In the genomic region with DNA sequence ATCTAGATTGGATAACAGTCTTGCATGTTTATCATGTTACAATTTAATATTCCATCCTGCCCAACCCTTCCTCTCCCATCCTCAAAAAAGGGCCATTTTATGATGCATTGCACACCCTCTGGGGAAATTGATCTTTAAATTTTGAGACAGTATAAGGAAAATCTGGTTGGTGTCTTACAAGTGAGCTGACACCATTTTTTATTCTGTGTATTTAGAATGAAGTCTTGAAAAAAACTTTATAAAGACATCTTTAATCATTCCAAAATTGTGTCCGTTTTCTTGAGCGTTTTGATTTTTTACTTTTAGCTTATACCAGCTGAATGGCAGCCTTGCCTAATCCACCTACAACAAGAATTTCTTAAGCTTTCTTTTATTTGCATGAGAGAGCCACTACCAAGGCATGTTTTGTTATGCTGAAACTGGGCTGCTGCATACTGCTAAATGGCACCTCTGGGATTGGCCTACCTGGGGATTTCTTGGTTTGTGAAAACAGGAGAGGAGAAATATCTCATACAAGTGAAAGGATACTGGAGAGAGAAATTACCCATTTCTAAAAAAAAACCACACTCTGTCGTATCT, we compare ENCODE assay signal across 8 cellular contexts. TPM values are rescaled to one million over a fixed set of nuclear protein-coding genes. Genes with fewer than 3 reads are reported as not detected.
DNase-seq lines count a peak whose midpoint lies in the region; ATAC-seq lines count a peak whose summit lies in the region.

No MANE protein-coding gene starts in this region.

- peak overlapping the region; percentile 83 to 96 (median 95) for H3K4me3 ChIP-seq in subcutaneous abdominal adipose tissue (ENCODE audit: low read depth in 1 of 5, low read length in 5 of 5)

- no peaks in the 10 kb centered on the region for H3K9me3 ChIP-seq in subcutaneous abdominal adipose tissue (ENCODE audit: control insufficient read depth in 5 of 5, low read length in 5 of 5)

- peak; percentile 60 for DNase-seq in activated naive CD4-positive, alpha-beta T cell treated with anti-CD3 and anti-CD28 coated beads for 36 hours
- DNase-seq in activated naive CD4-positive, alpha-beta T cell treated with anti-CD3 and anti-CD28 coated beads, Interleukin-2, amount 50 U/mL, for 16 hours = no peak
- DNase-seq in activated CD8-positive, alpha-beta memory T cell treated with anti-CD3 and anti-CD28 coated beads, Interleukin-2, amount 50 U/mL, for 48 hours = peak; percentile 70
- DNase-seq in iPS DF 19.7 (ENCODE audit: low read depth, low spot score) (peak; percentile 75), amniotic stem cell (lab: John Stamatoyannopoulos, UW) (no peak)

- peaks cover 8% of the 10 kb centered on the region for H3K27me3 Mint-ChIP-seq in activated naive CD4-positive, alpha-beta T cell treated with anti-CD3 and anti-CD28 coated beads for 36 hours (ENCODE audit: low read depth)

- H3K9ac ChIP-seq in subcutaneous abdominal adipose tissue (ENCODE audit: low read length in 5 of 5) = peak overlapping the region; percentile 63 to 100 (median 99)

- H3K4me3 Mint-ChIP-seq in activated naive CD4-positive, alpha-beta T cell treated with anti-CD3 and anti-CD28 coated beads for 36 hours = peak overlapping the region; percentile 100

- H3K27me3 ChIP-seq in subcutaneous abdominal adipose tissue (ENCODE audit: control insufficient read depth in 5 of 5, insufficient read depth in 4 of 5, low read length in 5 of 5) = no peaks in the 10 kb centered on the region

- peaks cover 0 to 19% (median 16%) of the 10 kb centered on the region in 5 donors for H3K36me3 ChIP-seq in subcutaneous abdominal adipose tissue (ENCODE audit: control insufficient read depth in 5 of 5, insufficient read depth in 5 of 5, low read length in 5 of 5)

- peaks cover 2 to 29% (median 25%) of the 10 kb centered on the region in 5 donors for H3K4me1 ChIP-seq in subcutaneous abdominal adipose tissue (ENCODE audit: control insufficient read depth in 5 of 5, insufficient read depth in 5 of 5, low read length in 5 of 5)

- H3K36me3 Mint-ChIP-seq in activated naive CD4-positive, alpha-beta T cell treated with anti-CD3 and anti-CD28 coated beads for 36 hours (ENCODE audit: low read depth) = peaks cover 67% of the 10 kb centered on the region

- intact Hi-C loops in activated naive CD4-positive, alpha-beta T cell treated with anti-CD3 and anti-CD28 coated beads for 36 hours (cut with micrococcal nuclease) = no loop called here

- peak overlapping the region; percentile 96 for H3K27ac ChIP-seq in subcutaneous abdominal adipose tissue (ENCODE audit: low read depth, low read length)

- H3K27ac Mint-ChIP-seq in activated naive CD4-positive, alpha-beta T cell treated with anti-CD3 and anti-CD28 coated beads for 36 hours = peak overlapping the region; percentile 100

- CTCF ChIA-PET in activated naive CD4-positive, alpha-beta T cell treated with anti-CD3 and anti-CD28 coated beads for 36 hours (lab: Charles Lee) = interaction anchor here (0.8 to 2.0 kb wide), 2 partner anchors 55 to 87 kb away, joined by 3 to 6 read pairs; no protein-coding TSS in a partner anchor

- no peak for ATAC-seq in GM21786 (IDR thresholded peaks at IDR 0.05; ENCODE audit: unreplicated experiment)
- ATAC-seq in GM18870 (IDR thresholded peaks at IDR 0.05; ENCODE audit: unreplicated experiment) = no peak

- no peaks in the 10 kb centered on the region for H3K9me3 Mint-ChIP-seq in activated naive CD4-positive, alpha-beta T cell treated with anti-CD3 and anti-CD28 coated beads for 36 hours

- H3K4me1 Mint-ChIP-seq in activated naive CD4-positive, alpha-beta T cell treated with anti-CD3 and anti-CD28 coated beads for 36 hours (ENCODE audit: low read depth) = peaks cover 66% of the 10 kb centered on the region

RNA-seq across cellular contexts. Expression of a gene that starts 52.3 kb away (rescaled TPM):
- total RNA-seq in activated naive CD4-positive, alpha-beta T cell treated with anti-CD3 and anti-CD28 coated beads for 36 hours = 10 to 100 TPM; 15.2 to 15.4 TPM

RNA-seq across cellular contexts. Expression of a gene that starts 52.5 kb away (rescaled TPM):
- total RNA-seq in activated naive CD4-positive, alpha-beta T cell treated with anti-CD3 and anti-CD28 coated beads for 36 hours = 10 to 100 TPM; 42.1 to 48.5 TPM

Comparison
In these comparisons a context has a peak if more than half of its experiments do, and no peak if none do; other contexts are left out.
1. DNase-seq: peak in activated naive CD4-positive, alpha-beta T cell treated with anti-CD3 and anti-CD28 coated beads for 36 hours (single experiment), activated CD8-positive, alpha-beta memory T cell treated with anti-CD3 and anti-CD28 coated beads, Interleukin-2, amount 50 U/mL, for 48 hours (single experiment) and iPS DF 19.7 (single experiment); none in activated naive CD4-positive, alpha-beta T cell treated with anti-CD3 and anti-CD28 coated beads, Interleukin-2, amount 50 U/mL, for 16 hours (single experiment) and amniotic stem cell (single experiment).